In the genomic region with DNA sequence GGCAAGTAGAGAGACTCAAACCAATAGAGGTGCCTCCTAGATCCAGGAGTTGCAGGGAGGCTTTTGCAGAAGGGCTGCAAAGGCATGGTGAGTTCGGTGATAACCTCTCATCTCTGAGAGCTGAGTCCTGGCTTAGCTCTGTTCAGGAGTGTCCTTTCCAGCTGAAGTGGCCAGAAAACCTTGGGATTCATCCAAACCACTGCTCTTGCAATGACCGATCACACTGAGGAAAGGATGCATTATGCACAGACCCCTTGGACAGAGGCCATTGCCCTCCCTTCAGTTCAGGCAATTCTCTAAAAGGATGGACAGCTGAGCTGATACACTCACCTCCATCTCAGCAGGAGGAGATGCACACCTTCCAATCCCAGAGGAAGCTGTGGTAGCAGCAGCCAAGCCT, we compare ENCODE assay signal across 23 cellular contexts.
DNase-seq lines count a peak whose midpoint lies in the region; ATAC-seq and TF ChIP-seq lines count a peak whose summit lies in the region.
"Had no signal": no experiment of that assay in that cellular context is flagged by ENCODE, and none has a peak within 500 bp of the region (broad histone marks: within the 10 kb centered on the region; RNA-seq: fewer than 3 reads in every experiment).

No MANE protein-coding gene starts in this region.

- in situ Hi-C loops in astrocyte of the spinal cord (cut with HindIII; ENCODE audit: low sequenced_read_pairs): no loop called here

- no peaks in the 10 kb centered on the region for H3K79me1 ChIP-seq in mesendoderm (ENCODE audit: low read length)

- no peak overlapping the region for H3K27ac ChIP-seq in right cardiac atrium (ENCODE audit: low read length)
- no peak overlapping the region for H3K27ac ChIP-seq in mesendoderm (ENCODE audit: low read depth, low read length)
- H3K27ac ChIP-seq: A549, lower lobe of right lung had no signal

- no peaks in the 10 kb centered on the region for H3K9me3 ChIP-seq in right cardiac atrium (ENCODE audit: control insufficient read depth, low read length)
- H3K9me3 ChIP-seq: A549, lower lobe of right lung had no signal

- no peaks in the 10 kb centered on the region for H3K36me3 ChIP-seq in mesendoderm (ENCODE audit: control insufficient read depth, insufficient read depth, low read length)
- H3K36me3 ChIP-seq: lower lobe of right lung had no signal

- H3K4me2 ChIP-seq in mesendoderm (ENCODE audit: low read length): no peak overlapping the region
- H3K4me2 ChIP-seq: A549 had no signal

- H3K4me1 Mint-ChIP-seq in activated naive CD8-positive, alpha-beta T cell treated with anti-CD3 and anti-CD28 coated beads, Interleukin-2, amount 50 U/mL, for 24 hours: peaks cover 2% of the 10 kb centered on the region
- H3K4me1 Mint-ChIP-seq: CD14-positive monocyte had no signal

- peak; percentile 74 for ATAC-seq in Right ventricle myocardium superior (ENCODE audit: poor library complexity)
- ATAC-seq in right cardiac atrium: peak; percentile 39 to 74
- ATAC-seq in activated naive CD8-positive, alpha-beta T cell treated with anti-CD3 and anti-CD28 coated beads, Interleukin-2, amount 50 U/mL, for 24 hours: no peak
- no peak for ATAC-seq in activated naive CD4-positive, alpha-beta T cell treated with anti-CD3 and anti-CD28 coated beads, Interleukin-2, amount 50 U/mL, for 72 hours
- no peak for ATAC-seq in left colon
- ATAC-seq: A549; activated CD8-positive, alpha-beta T cell treated with anti-CD3 and anti-CD28 coated beads for 36 hours; HepG2; lower lobe of right lung had no signal

- no peaks in the 10 kb centered on the region for H3K9me3 Mint-ChIP-seq in activated naive CD8-positive, alpha-beta T cell treated with anti-CD3 and anti-CD28 coated beads, Interleukin-2, amount 50 U/mL, for 24 hours
- H3K9me3 Mint-ChIP-seq in activated naive CD4-positive, alpha-beta T cell treated with anti-CD3 and anti-CD28 coated beads, Interleukin-2, amount 50 U/mL, for 72 hours: no peaks in the 10 kb centered on the region
- H3K9me3 Mint-ChIP-seq: activated CD8-positive, alpha-beta T cell treated with anti-CD3 and anti-CD28 coated beads for 36 hours; activated naive CD4-positive, alpha-beta T cell treated with anti-CD3 and anti-CD28 coated beads, Interleukin-2, amount 10 ng/mL, durations not matched to agents 7 days and 5 days had no signal

- H2BK5ac ChIP-seq in mesendoderm (ENCODE audit: low read length): no peak overlapping the region

- no peak overlapping the region for H3K56ac ChIP-seq in mesendoderm (ENCODE audit: low read length)

- no peak overlapping the region for H3K4ac ChIP-seq in mesendoderm (ENCODE audit: low read depth, low read length)

- H3K27me3 ChIP-seq in right cardiac atrium (ENCODE audit: control insufficient read depth, insufficient read depth) (no peaks in the 10 kb centered on the region), mesendoderm (ENCODE audit: insufficient read depth, low read length, poor library complexity) (no peaks in the 10 kb centered on the region)

- no peak overlapping the region for H3K23ac ChIP-seq in mesendoderm (ENCODE audit: low read length)

- H3K27ac Mint-ChIP-seq in activated naive CD8-positive, alpha-beta T cell treated with anti-CD3 and anti-CD28 coated beads, Interleukin-2, amount 50 U/mL, for 24 hours: no peak overlapping the region
- H3K27ac Mint-ChIP-seq in activated naive CD4-positive, alpha-beta T cell treated with anti-CD3 and anti-CD28 coated beads, Interleukin-2, amount 50 U/mL, for 72 hours: no peak overlapping the region
- H3K27ac Mint-ChIP-seq: activated CD8-positive, alpha-beta T cell treated with anti-CD3 and anti-CD28 coated beads for 36 hours; activated naive CD4-positive, alpha-beta T cell treated with anti-CD3 and anti-CD28 coated beads, Interleukin-2, amount 10 ng/mL, durations not matched to agents 7 days and 5 days; CD14-positive monocyte had no signal

- 22% methylated on average over 2 of the region's 2 CpGs for WGBS in right cardiac atrium
- no CpG with 5 or more reads among the region's 2 CpGs for WGBS in mesendoderm (ENCODE audit: extremely low coverage, insufficient coverage, low lambda C conversion rate)

- intact Hi-C loops in Right ventricle myocardium superior (cut with DNase I): no loop called here
- intact Hi-C loops in cardiac septum (cut with DNase I): no loop called here
- intact Hi-C loops in right cardiac atrium (cut with DNase I): no loop called here
- intact Hi-C loops in left colon (cut with DNase I, micrococcal nuclease): no loop called here

- H4K5ac ChIP-seq in mesendoderm (ENCODE audit: low read length): no peak overlapping the region

- no peak overlapping the region for H2BK120ac ChIP-seq in mesendoderm (ENCODE audit: low read depth, low read length)

- H2AK5ac ChIP-seq in mesendoderm (ENCODE audit: low read length): no peak overlapping the region

- H2BK15ac ChIP-seq in mesendoderm (replicated peaks; ENCODE audit: low read depth): no peak overlapping the region

- H3K27me3 Mint-ChIP-seq in activated naive CD8-positive, alpha-beta T cell treated with anti-CD3 and anti-CD28 coated beads, Interleukin-2, amount 50 U/mL, for 24 hours: peaks cover 15% of the 10 kb centered on the region

- H3K4me1 ChIP-seq in right cardiac atrium (ENCODE audit: control insufficient read depth, insufficient read depth, low read length): peaks cover 2% of the 10 kb centered on the region
- peaks cover under 1% of the 10 kb centered on the region for H3K4me1 ChIP-seq in mesendoderm (ENCODE audit: control insufficient read depth, low read depth, low read length)
- H3K4me1 ChIP-seq: A549, lower lobe of right lung had no signal

- no peak for TF ChIP-seq CTCF in astrocyte of the spinal cord (IDR thresholded peaks at IDR 0.05; ENCODE audit: low read depth, low read length)

- DNase-seq in Right ventricle myocardium superior: no peak
- DNase-seq in cardiac septum (ENCODE audit: low spot score): no peak
- DNase-seq in astrocyte of the spinal cord (ENCODE audit: low read depth, low spot score): peak; percentile 38
- DNase-seq in right cardiac atrium: peak in 1 of 3 donors; percentile 49
- no peak for DNase-seq in mesendoderm
- DNase-seq in activated naive CD8-positive, alpha-beta T cell treated with anti-CD3 and anti-CD28 coated beads, Interleukin-2, amount 50 U/mL, for 24 hours: no peak
- DNase-seq in activated naive CD4-positive, alpha-beta T cell treated with anti-CD3 and anti-CD28 coated beads, Interleukin-2, amount 50 U/mL, for 72 hours (ENCODE audit: low spot score in 2 of 2): no peak
- DNase-seq in left colon: no peak
- DNase-seq: activated CD4-positive, CD25-positive, alpha-beta regulatory T cell; activated CD8-positive, alpha-beta T cell treated with anti-CD3 and anti-CD28 coated beads for 36 hours; activated naive CD4-positive, alpha-beta T cell treated with anti-CD3 and anti-CD28 coated beads, Interleukin-2, amount 10 ng/mL, durations not matched to agents 7 days and 5 days; activated T-cell treated with anti-CD3 and anti-CD28 coated beads, Interleukin-2, amount 50 U/mL, for 1 hour; dermis blood vessel endothelial cell; GDM1; lower lobe of right lung; naive B cell; NCI-H446 treated with DMSO at 0.1 percent for 48 hours; RPMI8226; stimulated activated CD4-positive, alpha-beta T cell treated with anti-CD3 and anti-CD28 coated beads, Interleukin-4, amount 100 ng/mL, for 4 hours; T-helper 9 cell had no signal

- H3K4me3 ChIP-seq in astrocyte of the spinal cord (ENCODE audit: low read depth, low read length) (no peak overlapping the region), right cardiac atrium (ENCODE audit: low read length) (no peak overlapping the region), mesendoderm (ENCODE audit: low read length) (no peak overlapping the region)
- H3K4me3 ChIP-seq: A549, lower lobe of right lung had no signal

- H3K79me2 ChIP-seq in mesendoderm (ENCODE audit: control insufficient read depth, insufficient read depth, low read length): no peaks in the 10 kb centered on the region

- no peak overlapping the region for H3K9ac ChIP-seq in mesendoderm (ENCODE audit: low read length)

- no peak overlapping the region for H3K18ac ChIP-seq in mesendoderm (ENCODE audit: low read length)

- H3K36me3 Mint-ChIP-seq in activated naive CD8-positive, alpha-beta T cell treated with anti-CD3 and anti-CD28 coated beads, Interleukin-2, amount 50 U/mL, for 24 hours (ENCODE audit: low read depth): no peaks in the 10 kb centered on the region
- no peaks in the 10 kb centered on the region for H3K36me3 Mint-ChIP-seq in activated naive CD4-positive, alpha-beta T cell treated with anti-CD3 and anti-CD28 coated beads, Interleukin-2, amount 50 U/mL, for 72 hours
- H3K36me3 Mint-ChIP-seq: activated naive CD4-positive, alpha-beta T cell treated with anti-CD3 and anti-CD28 coated beads, Interleukin-2, amount 10 ng/mL, durations not matched to agents 7 days and 5 days; CD14-positive monocyte; naive B cell had no signal

- no peak overlapping the region for H3K4me3 Mint-ChIP-seq in activated naive CD8-positive, alpha-beta T cell treated with anti-CD3 and anti-CD28 coated beads, Interleukin-2, amount 50 U/mL, for 24 hours
- H3K4me3 Mint-ChIP-seq: activated CD8-positive, alpha-beta T cell treated with anti-CD3 and anti-CD28 coated beads for 36 hours; activated naive CD4-positive, alpha-beta T cell treated with anti-CD3 and anti-CD28 coated beads, Interleukin-2, amount 10 ng/mL, durations not matched to agents 7 days and 5 days; CD14-positive monocyte; naive B cell had no signal

- no peak overlapping the region for H4K8ac ChIP-seq in mesendoderm (ENCODE audit: low read depth, low read length)

Comparison
In these comparisons a context has a peak if more than half of its experiments do, and no peak if none do; other contexts are left out.
1. ATAC-seq: peak in Right ventricle myocardium superior (single experiment) and right cardiac atrium (2 of 2); none in activated naive CD8-positive, alpha-beta T cell treated with anti-CD3 and anti-CD28 coated beads, Interleukin-2, amount 50 U/mL, for 24 hours (single experiment), activated naive CD4-positive, alpha-beta T cell treated with anti-CD3 and anti-CD28 coated beads, Interleukin-2, amount 50 U/mL, for 72 hours (0 of 2) and left colon (single experiment).